Comparison of ENCODE assay signal across 20 cellular contexts in genomic region chr15:27574541-27575054, GRCh38.
DNase-seq lines count a peak whose midpoint lies in the region; ATAC-seq, FAIRE-seq and TF ChIP-seq lines count a peak whose summit lies in the region.
"Had no signal": no experiment of that assay in that cellular context is flagged by ENCODE, and none has a peak within 500 bp of the region (broad histone marks: within the 10 kb centered on the region; RNA-seq: fewer than 3 reads in every experiment).

No MANE protein-coding gene starts in this region.

- H3K36me3 Mint-ChIP-seq in GM23338 (ENCODE audit: low read depth): no peaks in the 10 kb centered on the region
- no peaks in the 10 kb centered on the region for H3K36me3 Mint-ChIP-seq in mesothelial cell of epicardium
- H3K36me3 Mint-ChIP-seq: CD4-positive, alpha-beta memory T cell had no signal

- H3F3A ChIP-seq in GM23338 (replicated peaks; ENCODE audit: low read depth): no peaks in the 10 kb centered on the region

- TF ChIP-seq POLR2A in transverse colon (IDR thresholded peaks at IDR 0.05): no peak

- no peaks in the 10 kb centered on the region for H4K20me1 ChIP-seq in GM23338 (replicated peaks; ENCODE audit: insufficient read depth)

- no peaks in the 10 kb centered on the region for H3K79me2 ChIP-seq in GM23338 (replicated peaks; ENCODE audit: insufficient read depth)

- H3K27ac ChIP-seq in GM23338 (ENCODE audit: low read depth): no peak overlapping the region
- peak overlapping the region in 2 of 4 donors; percentile 7 to 40 for H3K27ac ChIP-seq in pancreas
- H3K27ac ChIP-seq in transverse colon: no peak overlapping the region

- no peak overlapping the region for H3K4me3 ChIP-seq in GM23338
- peak overlapping the region; percentile 49 for H3K4me3 ChIP-seq in Jurkat, Clone E6-1 (ENCODE audit: low read length)
- H3K4me3 ChIP-seq in pancreas: no peak overlapping the region
- no peak overlapping the region for H3K4me3 ChIP-seq in transverse colon

- no peak overlapping the region for H3K4me2 ChIP-seq in GM23338

- H3K27me3 Mint-ChIP-seq in GM23338 (ENCODE audit: insufficient read depth, low read depth, poor library complexity) (peaks cover 3% of the 10 kb centered on the region), mesothelial cell of epicardium (ENCODE audit: low read depth) (no peaks in the 10 kb centered on the region)
- H3K27me3 Mint-ChIP-seq: CD4-positive, alpha-beta memory T cell had no signal

- H3K9me3 ChIP-seq in pancreas (no peaks in the 10 kb centered on the region), transverse colon (peaks cover 0 to 3% of the 10 kb centered on the region in 2 donors)

- H3K4me3 Mint-ChIP-seq in GM23338 (no peak overlapping the region), mesothelial cell of epicardium (no peak overlapping the region)
- H3K4me3 Mint-ChIP-seq: CD4-positive, alpha-beta memory T cell; H9 had no signal

- peak overlapping the region; percentile 49; the same call in 1 of the 2 replicates for H2AFZ ChIP-seq in GM23338

- 82 to 87% methylated on average over 20 of the region's 20 CpGs for WGBS in pancreas, 2 donors
- 82 to 95% methylated on average over 3 to 20 of the region's 20 CpGs for WGBS in transverse colon (ENCODE audit: low coverage in 1 of 2), 2 donors

- H3K27ac Mint-ChIP-seq in GM23338 (no peak overlapping the region), mesothelial cell of epicardium (no peak overlapping the region)
- H3K27ac Mint-ChIP-seq: CD4-positive, alpha-beta memory T cell had no signal

- H3K4me1 Mint-ChIP-seq in GM23338: peaks cover 2% of the 10 kb centered on the region; the same call in 2 of the 3 replicates
- no peaks in the 10 kb centered on the region for H3K4me1 Mint-ChIP-seq in mesothelial cell of epicardium
- H3K4me1 Mint-ChIP-seq: CD4-positive, alpha-beta memory T cell had no signal

- no peaks in the 10 kb centered on the region; the same call in none of the 2 replicates for H3K9me2 ChIP-seq in GM23338 (ENCODE audit: insufficient read depth)

- in situ Hi-C loops in transverse colon (cut with MboI; ENCODE audit: low pct_ligation_motif_present in 1 of 4, low pct_unique_long_range_greater_than_20kb in 1 of 4, low sequenced_read_pairs in 3 of 4): no loop called here

- no peak for DNase-seq in GM23338 (ENCODE audit: low spot score)
- DNase-seq in Jurkat, Clone E6-1 (ENCODE audit: low read depth, low spot score): peak; percentile 99
- DNase-seq in left lobe of liver (ENCODE audit: low spot score): no peak
- peak in 2 of 6 donors; percentile 42 to 70 for DNase-seq in pancreas
- DNase-seq in stimulated activated naive CD4-positive, alpha-beta T cell (lab: John Stamatoyannopoulos, UW): no peak
- no peak for DNase-seq in transverse colon
- DNase-seq in mesothelial cell of epicardium (ENCODE audit: low spot score in 2 of 2, unreplicated experiment in 2 of 2): no peak
- DNase-seq: C1 segment of cervical spinal cord; Calu3; CD4-positive, alpha-beta memory T cell; COR-L47; DMS79; EL; GDM1; H9 had no signal

- no peak for FAIRE-seq in pancreas (lab: Jason Lieb, UNC)
- FAIRE-seq: GM12891, GM18507, H1 had no signal

- H3K36me3 ChIP-seq in GM23338 (ENCODE audit: insufficient read depth) (no peaks in the 10 kb centered on the region), pancreas (no peaks in the 10 kb centered on the region), transverse colon (no peaks in the 10 kb centered on the region)

- intact Hi-C loops in pancreas (cut with DNase I) (no loop called here), transverse colon (cut with DNase I; ENCODE audit: low total_unique reads) (no loop called here)

- H3K27me3 ChIP-seq in GM23338 (ENCODE audit: insufficient read depth): no peaks in the 10 kb centered on the region
- H3K27me3 ChIP-seq in pancreas: no peaks in the 10 kb centered on the region
- H3K27me3 ChIP-seq in transverse colon: no peaks in the 10 kb centered on the region

- H3K4me1 ChIP-seq in GM23338 (ENCODE audit: insufficient read depth): no peaks in the 10 kb centered on the region
- peaks cover 0 to 19% (median 16%) of the 10 kb centered on the region in 3 donors for H3K4me1 ChIP-seq in pancreas
- H3K4me1 ChIP-seq in transverse colon: no peaks in the 10 kb centered on the region

- ATAC-seq in GM23338 (no peak), left lobe of liver (peak; percentile 45), pancreas (peak in 3 of 4 donors; percentile 26 to 69 (median 52)), HG03175 (IDR thresholded peaks at IDR 0.05; ENCODE audit: unreplicated experiment) (no peak)
- ATAC-seq: HCT116 had no signal

- no peak for TF ChIP-seq CTCF in GM23338 (conservative IDR thresholded peaks at IDR 0.05; ENCODE audit: low read depth in 2 of 2)
- TF ChIP-seq CTCF in pancreas (IDR thresholded peaks at IDR 0.05): no peak
- no peak for TF ChIP-seq CTCF in transverse colon (IDR thresholded peaks at IDR 0.05)
- TF ChIP-seq CTCF in mesothelial cell of epicardium (IDR thresholded peaks at IDR 0.05; ENCODE audit: unreplicated experiment): no peak

- no peak for TF ChIP-seq EP300 in transverse colon (IDR thresholded peaks at IDR 0.05; ENCODE audit: low read depth)

- H3K9me3 Mint-ChIP-seq in GM23338 (no peaks in the 10 kb centered on the region), mesothelial cell of epicardium (no peaks in the 10 kb centered on the region)

TF ChIP-seq in GM23338, 12 proteins besides CTCF, POLR2A, EP300 and RAD21 (continues in another document):
- TF ChIP-seq JUNB (IDR thresholded peaks at IDR 0.05; ENCODE audit: unreplicated experiment) (no peak), STAT1 (IDR thresholded peaks at IDR 0.05; ENCODE audit: unreplicated experiment) (no peak), REST (IDR thresholded peaks at IDR 0.05; ENCODE audit: unreplicated experiment) (no peak), ZNF114 (CRISPR knock-in tag; IDR thresholded peaks at IDR 0.05) (no peak), EZH2phosphoT487 (IDR thresholded peaks at IDR 0.05; ENCODE audit: unreplicated experiment) (no peak), CREB1 (CRISPR knock-in tag; IDR thresholded peaks at IDR 0.05; ENCODE audit: low read depth) (no peak)
- TF ChIP-seq, protein P1, sequence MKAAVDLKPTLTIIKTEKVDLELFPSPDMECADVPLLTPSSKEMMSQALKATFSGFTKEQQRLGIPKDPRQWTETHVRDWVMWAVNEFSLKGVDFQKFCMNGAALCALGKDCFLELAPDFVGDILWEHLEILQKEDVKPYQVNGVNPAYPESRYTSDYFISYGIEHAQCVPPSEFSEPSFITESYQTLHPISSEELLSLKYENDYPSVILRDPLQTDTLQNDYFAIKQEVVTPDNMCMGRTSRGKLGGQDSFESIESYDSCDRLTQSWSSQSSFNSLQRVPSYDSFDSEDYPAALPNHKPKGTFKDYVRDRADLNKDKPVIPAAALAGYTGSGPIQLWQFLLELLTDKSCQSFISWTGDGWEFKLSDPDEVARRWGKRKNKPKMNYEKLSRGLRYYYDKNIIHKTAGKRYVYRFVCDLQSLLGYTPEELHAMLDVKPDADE (IDR thresholded peaks at IDR 0.05): no peak

Comparison
In these comparisons a context has a peak if more than half of its experiments do, and no peak if none do; other contexts are left out.
1. ATAC-seq: peak in left lobe of liver (single experiment) and pancreas (3 of 4); none in GM23338 (single experiment) and HG03175 (single experiment).